In genomic region chr1:159250817-159251216, GRCh38 we compare ENCODE assay signal across 2 cellular contexts.
TF ChIP-seq lines count a peak whose summit lies in the region.

No MANE protein-coding gene starts in this region.

TF ChIP-seq in A549, 52 proteins besides CTCF, POLR2A, EP300 and RAD21:
- TF ChIP-seq ZC3H11A (IDR thresholded peaks at IDR 0.05), result no peak
- peak; percentile 20; the same call in 1 of the 3 replicates for TF ChIP-seq SMC3 (IDR thresholded peaks at IDR 0.05)
- no peak for TF ChIP-seq FOXS1 (CRISPR knock-in tag; IDR thresholded peaks at IDR 0.05)
- no peak for TF ChIP-seq KDM5A (IDR thresholded peaks at IDR 0.05)

TF ChIP-seq in endothelial cell of umbilical vein, 7 proteins besides CTCF, POLR2A, EP300 and RAD21:
- TF ChIP-seq FOS (IDR thresholded peaks at IDR 0.05; ENCODE audit: borderline replicate concordance, insufficient read depth, low read length) (no peak), JUN (IDR thresholded peaks at IDR 0.05; ENCODE audit: borderline replicate concordance, insufficient read depth, insufficient read length, low read depth) (no peak), MAX (IDR thresholded peaks at IDR 0.05; ENCODE audit: insufficient read depth, insufficient read length) (no peak), EZH2 (IDR thresholded peaks at IDR 0.05; ENCODE audit: borderline replicate concordance, low read depth, low read length, severe bottlenecking) (no peak), POLR2AphosphoS5 (IDR thresholded peaks at IDR 0.05; ENCODE audit: insufficient read depth, low read depth, low read length) (no peak), MYC (IDR thresholded peaks at IDR 0.05; ENCODE audit: low read depth, low read length) (no peak), GATA2 (IDR thresholded peaks at IDR 0.05; ENCODE audit: insufficient read depth, insufficient read length, low read depth, low read length) (no peak)
